ENCODE assay signal across 8 cellular contexts in genomic region chr17:8991514-8992285, GRCh38. TPM values are rescaled to one million over a fixed set of nuclear protein-coding genes. Genes with fewer than 3 reads are reported as not detected.
DNase-seq lines count a peak whose midpoint lies in the region; ATAC-seq and TF ChIP-seq lines count a peak whose summit lies in the region.

No MANE protein-coding gene starts in this region.

- no peaks in the 10 kb centered on the region for H3F3A ChIP-seq in SK-N-SH (replicated peaks; ENCODE audit: insufficient read depth)

- H3K27me3 Mint-ChIP-seq in activated naive CD4-positive, alpha-beta T cell treated with anti-CD3 and anti-CD28 coated beads, Interleukin-2, amount 10 ng/mL, durations not matched to agents 7 days and 5 days = peaks cover 23% of the 10 kb centered on the region

- H3K4me1 ChIP-seq in HEK293 (ENCODE audit: control insufficient read depth, insufficient read depth, low read length) = no peaks in the 10 kb centered on the region
- H3K4me1 ChIP-seq in SK-N-SH (ENCODE audit: control insufficient read depth in 1 of 2, insufficient read depth in 2 of 2, low read depth in 1 of 2, low read length in 1 of 2) = no peaks in the 10 kb centered on the region
- no peaks in the 10 kb centered on the region for H3K4me1 ChIP-seq in heart left ventricle

- H3K9me3 ChIP-seq in HEK293 (ENCODE audit: control insufficient read depth, insufficient read depth, low read depth, low read length) (no peaks in the 10 kb centered on the region), SK-N-SH (no peaks in the 10 kb centered on the region), heart left ventricle (peaks cover 0 to 4% (median 0%) of the 10 kb centered on the region in 12 donors)

- H3K27me3 ChIP-seq in SK-N-SH (ENCODE audit: insufficient read depth) (no peaks in the 10 kb centered on the region; the same call in 1 of the 2 replicates), heart left ventricle (peaks cover 0 to 10% (median 0%) of the 10 kb centered on the region in 9 donors)

- H3K4me3 Mint-ChIP-seq in activated naive CD4-positive, alpha-beta T cell treated with anti-CD3 and anti-CD28 coated beads, Interleukin-2, amount 10 ng/mL, durations not matched to agents 7 days and 5 days = no peak overlapping the region

- 35% methylated on average over 10 of the region's 10 CpGs for WGBS in SK-N-SH (ENCODE audit: low lambda C conversion rate)
- WGBS in heart left ventricle, 4 donors = 51 to 62% (median 57%) methylated on average over 8 to 10 of the region's 10 CpGs

- peaks cover 2% of the 10 kb centered on the region for H3K9me3 Mint-ChIP-seq in activated naive CD4-positive, alpha-beta T cell treated with anti-CD3 and anti-CD28 coated beads, Interleukin-2, amount 10 ng/mL, durations not matched to agents 7 days and 5 days

- DNase-seq in CD1c-positive myeloid dendritic cell (ENCODE audit: extremely low spot score) (peak; percentile 82), SK-N-SH (peak; percentile 53), heart left ventricle (peak in 4 of 5 donors; percentile 44 to 63 (median 57)), retinal pigment epithelial cell (ENCODE audit: low read depth) (no peak), GM19238 (ENCODE audit: insufficient read length, low spot score) (no peak)
- peak; percentile 79 for DNase-seq in activated naive CD4-positive, alpha-beta T cell treated with anti-CD3 and anti-CD28 coated beads, Interleukin-2, amount 10 ng/mL, durations not matched to agents 7 days and 5 days

- no peak for TF ChIP-seq CTCF in HEK293 (tag by site-specific recombination; IDR thresholded peaks at IDR 0.05)
- peak; percentile 71 for TF ChIP-seq CTCF in SK-N-SH (IDR thresholded peaks at IDR 0.05)
- peak; percentile 71 to 85 (median 76) for TF ChIP-seq CTCF in heart left ventricle (IDR thresholded peaks at IDR 0.05)
- peak; percentile 80 for TF ChIP-seq CTCF in retinal pigment epithelial cell (conservative IDR thresholded peaks at IDR 0.05; ENCODE audit: low read depth, low read length)

- no peaks in the 10 kb centered on the region for H3K36me3 ChIP-seq in HEK293 (ENCODE audit: control insufficient read depth in 2 of 2, insufficient read depth in 1 of 2, low read length in 2 of 2)
- H3K36me3 ChIP-seq in SK-N-SH (replicated peaks in 1 of 2; ENCODE audit: control insufficient read depth in 1 of 2, insufficient read depth in 2 of 2, low read length in 1 of 2) = no peaks in the 10 kb centered on the region
- no peaks in the 10 kb centered on the region for H3K36me3 ChIP-seq in heart left ventricle

- intact Hi-C loops in heart left ventricle (cut with DNase I) = loop anchor here in 9 of 10 donors (2.0 to 10.0 kb wide), 5 partner anchors 123 to 531 kb away; no protein-coding TSS in a partner anchor

- H3K36me3 Mint-ChIP-seq in activated naive CD4-positive, alpha-beta T cell treated with anti-CD3 and anti-CD28 coated beads, Interleukin-2, amount 10 ng/mL, durations not matched to agents 7 days and 5 days = no peaks in the 10 kb centered on the region

- no peaks in the 10 kb centered on the region for H3K79me2 ChIP-seq in SK-N-SH (ENCODE audit: insufficient read depth)

- H3K27ac ChIP-seq in HEK293 (ENCODE audit: extremely low read depth, low read depth, low read length) = no peak overlapping the region
- H3K27ac ChIP-seq in SK-N-SH (ENCODE audit: low read depth in 2 of 2, low read length in 1 of 2) = no peak overlapping the region
- H3K27ac ChIP-seq in heart left ventricle = no peak overlapping the region

- ATAC-seq in heart left ventricle = peak in 3 of 4 donors; percentile 67 to 77 (median 74)
- ATAC-seq in GM18502 (IDR thresholded peaks at IDR 0.05; ENCODE audit: poor library complexity, unreplicated experiment) = no peak

- CTCF ChIA-PET in HEK293 (lab: Yijun Ruan, JAX) (interaction anchor here (0.6 to 1.4 kb wide), 11 partner anchors 10 to 671 kb away, joined by 3 to 8 read pairs (median 3); no protein-coding TSS in a partner anchor), SK-N-SH (lab: Yijun Ruan, JAX) (interaction anchor here (0.8 to 1.0 kb wide), 2 partner anchors 49 to 530 kb away, joined by 3 read pairs; no protein-coding TSS in a partner anchor)
- CTCF ChIA-PET in activated naive CD4-positive, alpha-beta T cell treated with anti-CD3 and anti-CD28 coated beads, Interleukin-2, amount 10 ng/mL, durations not matched to agents 7 days and 5 days (lab: Charles Lee) = interaction anchor here (0.8 kb wide), 1 partner anchor 20 kb away, joined by 3 read pairs; no protein-coding TSS in a partner anchor

- no peaks in the 10 kb centered on the region for H4K20me1 ChIP-seq in SK-N-SH (ENCODE audit: insufficient read depth)

- no peak for TF ChIP-seq POLR2A in heart left ventricle (IDR thresholded peaks at IDR 0.05)

- no peak for TF ChIP-seq EP300 in SK-N-SH (IDR thresholded peaks at IDR 0.05; ENCODE audit: borderline replicate concordance in 1 of 2, low read depth in 1 of 2, low read length in 1 of 2)

- TF ChIP-seq RAD21 in SK-N-SH (IDR thresholded peaks at IDR 0.05; ENCODE audit: low read length) = peak; percentile 71

- H3K4me1 Mint-ChIP-seq in activated naive CD4-positive, alpha-beta T cell treated with anti-CD3 and anti-CD28 coated beads, Interleukin-2, amount 10 ng/mL, durations not matched to agents 7 days and 5 days = peaks cover 5% of the 10 kb centered on the region

- no peaks in the 10 kb centered on the region for H3K9me2 ChIP-seq in SK-N-SH

- H2AFZ ChIP-seq in SK-N-SH (ENCODE audit: low read depth) = no peak overlapping the region

- H3K4me2 ChIP-seq in SK-N-SH = no peak overlapping the region

- H3K4me3 ChIP-seq in HEK293 (ENCODE audit: low read depth, low read length) (no peak overlapping the region), SK-N-SH (ENCODE audit: low read depth in 2 of 2, low read length in 1 of 2) (peak overlapping the region in 1 of 2 experiments; percentile 48; a peak in 1 of 4 replicates), heart left ventricle (no peak overlapping the region), retinal pigment epithelial cell (ENCODE audit: low read length) (no peak overlapping the region)

- POLR2A ChIA-PET in HEK293 (lab: Yijun Ruan, JAX) = no interaction called here
- POLR2A ChIA-PET in SK-N-SH (lab: Yijun Ruan, JAX) = no interaction called here

- no peak overlapping the region for H3K9ac ChIP-seq in SK-N-SH

- no peak overlapping the region for H3K27ac Mint-ChIP-seq in activated naive CD4-positive, alpha-beta T cell treated with anti-CD3 and anti-CD28 coated beads, Interleukin-2, amount 10 ng/mL, durations not matched to agents 7 days and 5 days

TF ChIP-seq in HEK293, 187 proteins besides CTCF, POLR2A, EP300 and RAD21:
- TF ChIP-seq ZIC2 (tag by site-specific recombination; IDR thresholded peaks at IDR 0.05) (no peak), IKZF3 (tag by site-specific recombination; IDR thresholded peaks at IDR 0.05) (no peak), ZNF654 (tag by site-specific recombination; IDR thresholded peaks at IDR 0.05; ENCODE audit: low read depth) (peak; percentile 81), FEZF1 (tag by site-specific recombination; IDR thresholded peaks at IDR 0.05) (no peak)
- TF ChIP-seq, protein P1, sequence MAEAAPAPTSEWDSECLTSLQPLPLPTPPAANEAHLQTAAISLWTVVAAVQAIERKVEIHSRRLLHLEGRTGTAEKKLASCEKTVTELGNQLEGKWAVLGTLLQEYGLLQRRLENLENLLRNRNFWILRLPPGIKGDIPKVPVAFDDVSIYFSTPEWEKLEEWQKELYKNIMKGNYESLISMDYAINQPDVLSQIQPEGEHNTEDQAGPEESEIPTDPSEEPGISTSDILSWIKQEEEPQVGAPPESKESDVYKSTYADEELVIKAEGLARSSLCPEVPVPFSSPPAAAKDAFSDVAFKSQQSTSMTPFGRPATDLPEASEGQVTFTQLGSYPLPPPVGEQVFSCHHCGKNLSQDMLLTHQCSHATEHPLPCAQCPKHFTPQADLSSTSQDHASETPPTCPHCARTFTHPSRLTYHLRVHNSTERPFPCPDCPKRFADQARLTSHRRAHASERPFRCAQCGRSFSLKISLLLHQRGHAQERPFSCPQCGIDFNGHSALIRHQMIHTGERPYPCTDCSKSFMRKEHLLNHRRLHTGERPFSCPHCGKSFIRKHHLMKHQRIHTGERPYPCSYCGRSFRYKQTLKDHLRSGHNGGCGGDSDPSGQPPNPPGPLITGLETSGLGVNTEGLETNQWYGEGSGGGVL (tag by site-specific recombination; IDR thresholded peaks at IDR 0.05) = no peak

TF ChIP-seq in SK-N-SH, 30 proteins besides CTCF, POLR2A, EP300 and RAD21:
- no peak for TF ChIP-seq MEF2A (IDR thresholded peaks at IDR 0.05; ENCODE audit: borderline replicate concordance, low read depth)
- TF ChIP-seq SMC3 (IDR thresholded peaks at IDR 0.05; ENCODE audit: low read depth, low read length) = peak; percentile 56

RNA-seq across cellular contexts. Expression of gene PIK3R5, which starts 26.2 kb away (rescaled TPM):
- polyA plus RNA-seq in SK-N-SH (2012; rRNA removed) = not detected in 2 replicates
- polyA plus RNA-seq in SK-N-SH (2012; cell fraction: cytosol; rRNA removed) = not detected in 2 replicates
- polyA plus RNA-seq in SK-N-SH (2012; cell fraction: nucleus; rRNA removed) = 0.01 TPM in 1 of 2 replicates, not detected in the other
- total RNA-seq in heart left ventricle = 10 to 100 TPM in 1 of 9 donors, 1 to 10 TPM in 8; 1.5 to 21.6 (median 2.9) TPM
- 1 to 10 TPM; 1.4 to 1.9 TPM for polyA plus RNA-seq in heart left ventricle

RNA-seq across cellular contexts. Expression of gene NTN1, which starts 29.6 kb away (rescaled TPM):
- polyA plus RNA-seq in SK-N-SH (2012; rRNA removed) (0.03 and 0.05 TPM in 2 replicates), heart left ventricle (10 to 100 TPM in 1 of 2 donors, 1 to 10 TPM in 1; 9.6 to 16.6 TPM)
- 0.01 and 0.07 TPM in 2 replicates for polyA plus RNA-seq in SK-N-SH (2012; cell fraction: cytosol; rRNA removed)
- 0.01 and 0.05 TPM in 2 replicates for polyA plus RNA-seq in SK-N-SH (2012; cell fraction: nucleus; rRNA removed)
- 10 to 100 TPM in 7 of 9 donors, 1 to 10 TPM in 2; 9.3 to 25.8 (median 19.2) TPM for total RNA-seq in heart left ventricle

Comparison
In these comparisons a context has a peak if more than half of its experiments do, and no peak if none do; other contexts are left out.
1. DNase-seq: peak in CD1c-positive myeloid dendritic cell (single experiment), SK-N-SH (single experiment), activated naive CD4-positive, alpha-beta T cell treated with anti-CD3 and anti-CD28 coated beads, Interleukin-2, amount 10 ng/mL, durations not matched to agents 7 days and 5 days (single experiment) and heart left ventricle (4 of 5); none in retinal pigment epithelial cell (single experiment) and GM19238 (single experiment).
2. RNA of gene NTN1, which starts 29.6 kb away (polyA plus RNA-seq): 9.6 to 16.6 TPM in heart left ventricle; 0.01 to 0.07 TPM in SK-N-SH; every median in the first group is over 4 times any median in the second.